ENCODE assay signal across 8 cellular contexts in genomic region chr10:99711129-99711719, GRCh38. TPM values are rescaled to one million over a fixed set of nuclear protein-coding genes. Genes with fewer than 3 reads are reported as not detected.
DNase-seq lines count a peak whose midpoint lies in the region; ATAC-seq and TF ChIP-seq lines count a peak whose summit lies in the region.

No MANE protein-coding gene starts in this region.

- no peaks in the 10 kb centered on the region for H4K20me1 ChIP-seq in GM23248 (ENCODE audit: insufficient read depth)

- H3K36me3 ChIP-seq in GM23248 (ENCODE audit: low read depth) (peaks cover 47% of the 10 kb centered on the region), transverse colon (peaks cover 0 to 25% (median 5%) of the 10 kb centered on the region in 4 donors)

- peak; percentile 56 for DNase-seq in SKM-1 treated with dmso at 0.1 percent for 144 hours (lab: John Stamatoyannopoulos, UW; ENCODE audit: unreplicated experiment)
- no peak for DNase-seq in SKM-1 (lab: John Stamatoyannopoulos, UW; ENCODE audit: unreplicated experiment)
- DNase-seq in GM23248: peak; percentile 87
- DNase-seq in NCI-H69 (lab: John Stamatoyannopoulos, UW): peak; percentile 34
- DNase-seq in astrocyte of the cerebellum (ENCODE audit: low read depth): peak; percentile 45
- DNase-seq in iris pigment epithelial cell (ENCODE audit: low read depth): peak; percentile 71
- DNase-seq in transverse colon: peak; percentile 35

- H3K4me3 ChIP-seq in GM23248 (no peak overlapping the region), astrocyte of the cerebellum (ENCODE audit: low read depth, low read length) (no peak overlapping the region), transverse colon (no peak overlapping the region)

- no peaks in the 10 kb centered on the region for H3K27me3 ChIP-seq in GM23248 (replicated peaks; ENCODE audit: insufficient read depth)
- no peaks in the 10 kb centered on the region for H3K27me3 ChIP-seq in transverse colon

- TF ChIP-seq POLR2A in transverse colon (IDR thresholded peaks at IDR 0.05): no peak

- 0 out of 2 replicates have a peak, but pooled peaks cover 9% of the 10 kb centered on the region for H3K79me2 ChIP-seq in GM23248 (ENCODE audit: insufficient read depth)

- no peaks in the 10 kb centered on the region for H3K9me2 ChIP-seq in GM23248 (ENCODE audit: insufficient read depth)

- no peaks in the 10 kb centered on the region for H3K9me3 ChIP-seq in GM23248 (ENCODE audit: low read depth)
- no peaks in the 10 kb centered on the region for H3K9me3 ChIP-seq in transverse colon

- no peak for TF ChIP-seq EP300 in transverse colon (IDR thresholded peaks at IDR 0.05; ENCODE audit: low read depth)

- no peak overlapping the region for H3K4me2 ChIP-seq in GM23248 (ENCODE audit: unreplicated experiment)

- peaks cover 33% of the 10 kb centered on the region for H3K4me1 ChIP-seq in GM23248 (ENCODE audit: insufficient read depth)
- peaks cover 0 to 25% (median 0%) of the 10 kb centered on the region in 4 donors for H3K4me1 ChIP-seq in transverse colon

- H2AFZ ChIP-seq in GM23248: no peak overlapping the region

- peak overlapping the region; percentile 72 for H3K27ac ChIP-seq in GM23248
- H3K27ac ChIP-seq in transverse colon: no peak overlapping the region

- peaks cover 83% of the 10 kb centered on the region for H3F3A ChIP-seq in GM23248 (ENCODE audit: insufficient read depth)

- H3K9ac ChIP-seq in GM23248: peak overlapping the region; percentile 36; the same call in 1 of the 2 replicates

- TF ChIP-seq CTCF in astrocyte of the cerebellum (IDR thresholded peaks at IDR 0.05; ENCODE audit: low read depth, low read length, missing control alignments) (peak; percentile 59), transverse colon (IDR thresholded peaks at IDR 0.05) (peak; percentile 40 to 51 (median 47))

- intact Hi-C loops in transverse colon (cut with DNase I; ENCODE audit: low total_unique reads): loop anchor here (5.0 kb wide), 1 partner anchor 274 kb away; no protein-coding TSS in a partner anchor

- no peak for ATAC-seq in GM21717 (IDR thresholded peaks at IDR 0.05; ENCODE audit: unreplicated experiment)

- in situ Hi-C loops in GM23248 (cut with MboI) (loop anchor here (10.0 kb wide), 2 partner anchors 76 to 276 kb away; partner anchors contain the start of gene GOT1), astrocyte of the cerebellum (cut with HindIII; ENCODE audit: low sequenced_read_pairs) (loop anchor here (5.0 to 25.0 kb wide), 3 partner anchors 44 to 1249 kb away; no protein-coding TSS in a partner anchor), transverse colon (cut with MboI; ENCODE audit: low pct_ligation_motif_present in 1 of 4, low pct_unique_long_range_greater_than_20kb in 1 of 4, low sequenced_read_pairs in 3 of 4) (loop anchor here in 1 of 4 donors (10.0 to 25.0 kb wide), 2 partner anchors 146 to 324 kb away; no protein-coding TSS in a partner anchor)

RNA-seq across cellular contexts. Expression of gene COX15, which starts 20.7 kb away (rescaled TPM):
- total RNA-seq in GM23248 (2014; rRNA removed; shearing (Covaris generic)): 20.3 and 21.4 TPM in 2 replicates
- 17.1 and 18.3 TPM in 2 replicates for polyA plus RNA-seq in GM23248 (2016; fragmentation: Nextera tagmentation; extraction: Ambion mirVana)
- 10 to 100 TPM in 3 of 4 donors, 1 to 10 TPM in 1; 8.0 to 39.0 (median 31.1) TPM for total RNA-seq in transverse colon

RNA-seq across cellular contexts. Expression of gene CUTC, which starts 20.8 kb away (rescaled TPM):
- 20.2 and 20.9 TPM in 2 replicates for total RNA-seq in GM23248 (2014; rRNA removed; shearing (Covaris generic))
- polyA plus RNA-seq in GM23248 (2016; fragmentation: Nextera tagmentation; extraction: Ambion mirVana): 25.7 and 28.5 TPM in 2 replicates
- 10 to 100 TPM in 3 of 4 donors, 1 to 10 TPM in 1; 6.7 to 27.9 (median 18.5) TPM for total RNA-seq in transverse colon

RNA-seq across cellular contexts. Expression of gene ENTPD7, which starts 51.9 kb away (rescaled TPM):
- total RNA-seq in GM23248 (2014; rRNA removed; shearing (Covaris generic)): 21.6 and 26.8 TPM in 2 replicates
- 7.5 and 8.3 TPM in 2 replicates for polyA plus RNA-seq in GM23248 (2016; fragmentation: Nextera tagmentation; extraction: Ambion mirVana)
- total RNA-seq in transverse colon: 10 to 100 TPM in 1 of 4 donors, 1 to 10 TPM in 3; 4.9 to 17.3 (median 8.0) TPM
